Comparison of ENCODE assay signal across 24 cellular contexts in genomic region chr11:93720522-93720921, GRCh38.
"Had no signal": no experiment of that assay in that cellular context is flagged by ENCODE, and none has a peak within 500 bp of the region (broad histone marks: within the 10 kb centered on the region; RNA-seq: fewer than 3 reads in every experiment).

No MANE protein-coding gene starts in this region.

- DNase-seq: IMR-90, Karpas-422, KG1, MG63, NCI-H1092, NCI-H1105 treated with DMSO at 0.1 percent for 48 hours, NCI-H1417 treated with DMSO at 0.1 percent for 48 hours, NCI-H146, NCI-H1694 treated with DMSO at 0.1 percent for 48 hours, NCI-H1930, NCI-H2081, NCI-H2107, NCI-H2227 treated with DMSO at 0.1 percent for 48 hours, NCI-H446, NCI-H510A, NCI-H524 treated with DMSO at 0.1 percent for 48 hours, NCI-H69, NCI-H774, Right ventricle myocardium superior, RPMI8226, SIG-M5 had no signal

- H3K27me3 ChIP-seq: MG63, SJSA1 had no signal

- H3K4me1 ChIP-seq: SJSA1 had no signal

- H3K27ac ChIP-seq: SJSA1, SK-N-MC had no signal

- H3K4me3 ChIP-seq: MG63, SJSA1, SK-N-MC had no signal

- ATAC-seq: HepG2 had no signal

- H3K9me3 ChIP-seq: MG63, SJSA1 had no signal
